In genomic region chr4:6272863-6273660, GRCh38 we compare ENCODE assay signal across 10 cellular contexts. TPM values are rescaled to one million over a fixed set of nuclear protein-coding genes. Genes with fewer than 3 reads are reported as not detected.
DNase-seq lines count a peak whose midpoint lies in the region; ATAC-seq and TF ChIP-seq lines count a peak whose summit lies in the region.
"Had no signal": no experiment of that assay in that cellular context is flagged by ENCODE, and none has a peak within 500 bp of the region (broad histone marks: within the 10 kb centered on the region; RNA-seq: fewer than 3 reads in every experiment).

No MANE protein-coding gene starts in this region.

- no peaks in the 10 kb centered on the region for H3K9me3 ChIP-seq in adipocyte (ENCODE audit: control insufficient read depth, low read length)
- no peaks in the 10 kb centered on the region for H3K9me3 ChIP-seq in left ventricle myocardium inferior (replicated peaks)
- no peaks in the 10 kb centered on the region for H3K9me3 ChIP-seq in stomach smooth muscle (ENCODE audit: control insufficient read depth in 2 of 2, low read length in 2 of 2)

- no peak overlapping the region for H3K9ac ChIP-seq in adipocyte (ENCODE audit: low read length)
- peak overlapping the region; percentile 56 to 84 for H3K9ac ChIP-seq in stomach smooth muscle (ENCODE audit: low read length in 2 of 2)

- H3K36me3 ChIP-seq in adipocyte (ENCODE audit: control insufficient read depth, insufficient read depth, low read length, severe bottlenecking), result peaks cover 12% of the 10 kb centered on the region
- no peaks in the 10 kb centered on the region for H3K36me3 ChIP-seq in left ventricle myocardium inferior
- peaks cover 1 to 5% of the 10 kb centered on the region in 2 donors for H3K36me3 ChIP-seq in stomach smooth muscle (ENCODE audit: control insufficient read depth in 2 of 2, insufficient read depth in 2 of 2, low read length in 2 of 2)

- H3K27me3 ChIP-seq in adipocyte (replicated peaks; ENCODE audit: control insufficient read depth, insufficient read depth, low read length), result peaks cover 2% of the 10 kb centered on the region
- no peaks in the 10 kb centered on the region for H3K27me3 ChIP-seq in left ventricle myocardium inferior (ENCODE audit: low read depth)
- no peaks in the 10 kb centered on the region for H3K27me3 ChIP-seq in stomach smooth muscle (ENCODE audit: control insufficient read depth in 1 of 2, insufficient read depth in 2 of 2, low read length in 2 of 2)

- no peak for ATAC-seq in GM18861 (IDR thresholded peaks at IDR 0.05; ENCODE audit: unreplicated experiment)
- ATAC-seq in GM21526 (IDR thresholded peaks at IDR 0.05; ENCODE audit: low FRiP score, unreplicated experiment), result no peak
- ATAC-seq: activated T-cell treated with anti-CD3 and anti-CD28 coated beads, Interleukin-2, amount 50 U/mL, for 4 hours had no signal

- TF ChIP-seq CTCF in left ventricle myocardium inferior (IDR thresholded peaks at IDR 0.05; ENCODE audit: borderline replicate concordance), result no peak

- H3K4me3 ChIP-seq in adipocyte (ENCODE audit: low read length) (no peak overlapping the region), left ventricle myocardium inferior (peak overlapping the region; percentile 10), stomach smooth muscle (ENCODE audit: low read length in 2 of 2) (peak overlapping the region; percentile 55 to 61)

- H3K27ac ChIP-seq in left ventricle myocardium inferior (replicated peaks) (peak overlapping the region; percentile 92), stomach smooth muscle (ENCODE audit: low read length) (peak overlapping the region; percentile 86)

- peak; percentile 87 for DNase-seq in H4 (ENCODE audit: low spot score)
- peak; percentile 77 for DNase-seq in adipocyte (ENCODE audit: low read depth)
- no peak for DNase-seq in left ventricle myocardium inferior
- no peak for DNase-seq in activated CD4-positive, alpha-beta T cell treated with anti-CD3 and anti-CD28 coated beads, Interleukin-2, amount 50 U/mL, for 4 hours
- no peak for DNase-seq in NCI-H128 (lab: John Stamatoyannopoulos, UW; ENCODE audit: unreplicated experiment)
- DNase-seq: activated T-cell treated with anti-CD3 and anti-CD28 coated beads, Interleukin-2, amount 50 U/mL, for 4 hours; NCI-H774 had no signal

- peaks cover 43% of the 10 kb centered on the region for H3K4me1 ChIP-seq in adipocyte (ENCODE audit: control insufficient read depth, insufficient read depth, low read length)
- H3K4me1 ChIP-seq in left ventricle myocardium inferior, result peaks cover 88% of the 10 kb centered on the region
- peaks cover 79% of the 10 kb centered on the region for H3K4me1 ChIP-seq in stomach smooth muscle (ENCODE audit: control insufficient read depth, insufficient read depth, low read length)

- intact Hi-C loops in left ventricle myocardium inferior (cut with micrococcal nuclease), result no loop called here

RNA-seq across cellular contexts. Expression of gene WFS1, which starts 3.4 kb away (rescaled TPM):
- 32.6 and 32.8 TPM in 2 replicates for total RNA-seq in H4 (2014; rRNA removed; shearing (Covaris generic))
- total RNA-seq in left ventricle myocardium inferior, result 104 TPM

Comparison
In these comparisons a context has a peak if more than half of its experiments do, and no peak if none do; other contexts are left out.
1. DNase-seq: peak in H4 (single experiment) and adipocyte (single experiment); none in left ventricle myocardium inferior (single experiment), activated CD4-positive, alpha-beta T cell treated with anti-CD3 and anti-CD28 coated beads, Interleukin-2, amount 50 U/mL, for 4 hours (0 of 2) and NCI-H128 (single experiment).